Comparison of ENCODE assay signal across 1 cellular context in genomic region chr1:117121589-117122296, GRCh38.
A peak's percentile ranks its signal among the peaks of the same experiment; 100 is the strongest.
TF ChIP-seq lines count a peak whose summit lies in the region.

Gene TRIM45, minus strand, starts transcription at chr1:117121749. Its CDS starts 548 bp downstream, at chr1:117121201.

TF ChIP-seq in K562, 482 proteins besides CTCF, POLR2A, EP300 and RAD21 (continued from another document and continues in another):
- TF ChIP-seq NUFIP1 (IDR thresholded peaks at IDR 0.05; ENCODE audit: partially characterized antibody) (no peak), NCOA1 (IDR thresholded peaks at IDR 0.05; ENCODE audit: low read depth) (no peak), KLF16 (IDR thresholded peaks at IDR 0.05) (0 out of 2 replicates have a peak, but pooled peaks have one; percentile 24), MBD1 (CRISPR knock-in tag; IDR thresholded peaks at IDR 0.05) (no peak), PHB2 (IDR thresholded peaks at IDR 0.05; ENCODE audit: low read depth) (no peak), CEBPG (CRISPR knock-in tag; IDR thresholded peaks at IDR 0.05) (no peak), CEBPG (tag; conservative IDR thresholded peaks at IDR 0.05 in 1 of 2, IDR thresholded peaks at IDR 0.05 in 1 of 2) (no peak), LCOR (CRISPR knock-in tag; IDR thresholded peaks at IDR 0.05) (peak; percentile 89), SMC3 (conservative IDR thresholded peaks at IDR 0.05; ENCODE audit: insufficient read depth, low read depth, low read length) (no peak), HCFC1 (IDR thresholded peaks at IDR 0.05; ENCODE audit: low read depth, low read length) (peak; percentile 48), MYNN (IDR thresholded peaks at IDR 0.05) (no peak), MYNN (CRISPR knock-in tag; IDR thresholded peaks at IDR 0.05) (no peak), FUS (optimal IDR thresholded peaks at IDR 0.05; ENCODE audit: low read depth, low read length) (no peak), SIN3B (IDR thresholded peaks at IDR 0.05; ENCODE audit: low read depth) (no peak), ATF1 (CRISPR knock-in tag; IDR thresholded peaks at IDR 0.05) (no peak), ATF1 (tag; IDR thresholded peaks at IDR 0.05) (peak; percentile 90), SAFB2 (IDR thresholded peaks at IDR 0.05; ENCODE audit: borderline replicate concordance, low read depth, low read length, severe bottlenecking) (no peak), THRB (CRISPR knock-in tag; conservative IDR thresholded peaks at IDR 0.05) (0 out of 2 replicates have a peak, but pooled peaks have one; percentile 2), GMEB1 (CRISPR knock-in tag; IDR thresholded peaks at IDR 0.05) (peak; percentile 29; the same call in 1 of the 2 replicates), ZNF232 (CRISPR knock-in tag; IDR thresholded peaks at IDR 0.05) (peak; percentile 86; the same call in 1 of the 2 replicates), TAF7 (tag; IDR thresholded peaks at IDR 0.05) (no peak), PHF8 (IDR thresholded peaks at IDR 0.05; ENCODE audit: borderline replicate concordance, low read length) (peak; percentile 78; the same call in 1 of the 2 replicates), ARID4B (CRISPR knock-in tag; IDR thresholded peaks at IDR 0.05) (0 out of 2 replicates have a peak, but pooled peaks have one; percentile 28), FOS (IDR thresholded peaks at IDR 0.05; ENCODE audit: extremely low read depth, insufficient read length) (peak; percentile 88), MGA (IDR thresholded peaks at IDR 0.05) (peak; percentile 99), SRSF1 (IDR thresholded peaks at IDR 0.05; ENCODE audit: low read depth, low read length) (no peak), CBX3 (IDR thresholded peaks at IDR 0.05; ENCODE audit: borderline replicate concordance in 1 of 2, low read length in 2 of 2) (peak in 1 of 2 experiments; percentile 95; a peak in 2 of 3 replicates), CTBP1 (IDR thresholded peaks at IDR 0.05; ENCODE audit: borderline replicate concordance) (peak; percentile 62), ETV1 (tag; conservative IDR thresholded peaks at IDR 0.05; ENCODE audit: low read depth) (no peak), CREM (IDR thresholded peaks at IDR 0.05; ENCODE audit: low read depth) (peak; percentile 44), HNRNPLL (IDR thresholded peaks at IDR 0.05; ENCODE audit: low read depth, low read length, poor library complexity, severe bottlenecking) (no peak), ZNF263 (CRISPR knock-in tag; IDR thresholded peaks at IDR 0.05; ENCODE audit: borderline replicate concordance) (0 out of 2 replicates have a peak, but pooled peaks have one; percentile 2), GATAD2A (IDR thresholded peaks at IDR 0.05) (0 out of 2 replicates have a peak, but pooled peaks have one; percentile 6), GABPB1 (CRISPR knock-in tag; IDR thresholded peaks at IDR 0.05) (peak; percentile 69), RBM14 (IDR thresholded peaks at IDR 0.05; ENCODE audit: borderline replicate concordance, insufficient read depth, low read depth, low read length) (peak; percentile 91; the same call in 1 of the 2 replicates), ASH1L (IDR thresholded peaks at IDR 0.05; ENCODE audit: borderline replicate concordance, low read depth, partially characterized antibody) (peak; percentile 85), ZKSCAN1 (IDR thresholded peaks at IDR 0.05; ENCODE audit: low read depth, low read length) (no peak), L3MBTL2 (IDR thresholded peaks at IDR 0.05) (peak; percentile 100), YBX1 (IDR thresholded peaks at IDR 0.05) (no peak), HEY1 (CRISPR knock-in tag; IDR thresholded peaks at IDR 0.05; ENCODE audit: borderline replicate concordance) (no peak), GABPB2 (CRISPR knock-in tag; conservative IDR thresholded peaks at IDR 0.05) (no peak), ZBTB7A (IDR thresholded peaks at IDR 0.05; ENCODE audit: borderline replicate concordance, control insufficient read depth, low read depth, low read length) (peak; percentile 22; the same call in 1 of the 2 replicates)
